In the genomic region with DNA sequence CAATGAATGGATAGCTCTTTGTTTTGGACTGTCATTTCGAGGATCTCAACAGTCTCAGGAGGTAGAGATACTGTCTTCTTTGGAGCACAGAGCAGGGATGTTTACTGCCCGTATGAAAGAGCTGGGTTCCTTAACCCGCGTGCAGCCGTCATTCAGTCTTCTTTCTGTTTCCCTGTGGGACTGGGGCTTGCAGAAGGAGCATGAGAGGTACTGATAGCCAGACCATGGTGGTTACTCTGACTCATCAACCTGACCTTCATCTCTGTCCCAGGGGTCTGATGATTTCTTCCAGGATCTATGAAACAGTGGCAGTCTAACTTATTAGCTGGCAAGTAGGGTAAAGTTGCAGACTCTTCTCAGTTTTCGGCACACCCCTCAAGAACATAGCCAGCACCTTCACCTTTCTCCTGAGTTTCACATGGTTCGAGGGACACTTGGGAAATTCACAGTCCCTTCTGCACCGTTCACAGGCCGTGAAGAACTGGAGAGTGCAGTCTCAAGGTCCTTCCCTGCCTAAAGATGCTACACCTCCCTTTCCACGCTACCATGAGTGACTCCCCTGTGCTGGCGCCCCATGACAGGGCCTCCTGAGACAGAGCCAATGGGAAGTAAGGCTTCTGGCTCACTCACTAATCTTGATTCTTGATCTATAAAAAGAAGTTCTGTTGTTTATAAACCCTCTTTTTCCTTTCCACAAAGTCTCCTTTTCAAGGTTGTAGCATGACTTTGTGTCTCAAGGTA, we compare ENCODE assay signal across 11 cellular contexts.
DNase-seq lines count a peak whose midpoint lies in the region; ATAC-seq lines count a peak whose summit lies in the region.
"Had no signal": no experiment of that assay in that cellular context is flagged by ENCODE, and none has a peak within 500 bp of the region (broad histone marks: within the 10 kb centered on the region; RNA-seq: fewer than 3 reads in every experiment).

No MANE protein-coding gene starts in this region.

- DNase-seq in kidney tubule cell (ENCODE audit: low spot score), result peak; percentile 1
- DNase-seq in NCI-H526 (lab: John Stamatoyannopoulos, UW), result no peak
- DNase-seq in EL, result no peak
- no peak for DNase-seq in LoVo (ENCODE audit: low spot score)
- no peak for DNase-seq in NCI-H187 (lab: John Stamatoyannopoulos, UW)
- DNase-seq: activated gamma-delta T cell treated with Interleukin-2 at 50 U/mL for 16 hours, kidney, NCI-H2081 had no signal

- ATAC-seq in GM18867 (IDR thresholded peaks at IDR 0.05; ENCODE audit: unreplicated experiment), result peak; percentile 89
- peak; percentile 94 for ATAC-seq in HG02588 (IDR thresholded peaks at IDR 0.05; ENCODE audit: unreplicated experiment)
- ATAC-seq in HG03521 (IDR thresholded peaks at IDR 0.05; ENCODE audit: unreplicated experiment), result peak; percentile 70
